Comparison of ENCODE assay signal across 16 cellular contexts in the genomic region with DNA sequence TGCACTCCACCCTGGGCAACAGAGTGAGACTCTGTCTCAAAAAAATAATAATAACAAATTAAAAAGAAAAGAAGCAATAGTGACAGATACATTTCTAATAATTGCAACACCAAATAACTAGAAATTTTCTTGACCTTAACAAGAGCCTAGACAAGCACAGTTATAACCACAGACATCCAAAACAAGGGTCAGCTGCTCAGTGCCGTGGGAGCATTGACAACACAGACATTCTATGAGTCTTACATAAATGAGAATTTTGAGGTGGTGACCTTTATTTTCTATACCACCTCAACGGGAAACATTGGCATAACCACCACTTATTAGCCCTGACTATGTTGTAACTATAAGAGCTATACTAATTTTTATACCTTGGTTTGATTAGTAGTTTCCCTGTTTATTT.
A peak's percentile ranks its signal among the peaks of the same experiment; 100 is the strongest.
DNase-seq lines count a peak whose midpoint lies in the region; ATAC-seq and TF ChIP-seq lines count a peak whose summit lies in the region.
"Had no signal": no experiment of that assay in that cellular context is flagged by ENCODE, and none has a peak within 500 bp of the region (broad histone marks: within the 10 kb centered on the region; RNA-seq: fewer than 3 reads in every experiment).

No MANE protein-coding gene starts in this region.

- CTCF ChIA-PET in HCT116 (lab: Charles Lee), result no interaction called here

- no peak for TF ChIP-seq CTCF in HCT116 (IDR thresholded peaks at IDR 0.05 in 2 of 3, conservative IDR thresholded peaks at IDR 0.05 in 1 of 3; ENCODE audit: borderline replicate concordance in 1 of 3, insufficient read depth in 1 of 3, low read depth in 2 of 3, low read length in 2 of 3)
- TF ChIP-seq CTCF in choroid plexus epithelial cell (conservative IDR thresholded peaks at IDR 0.05; ENCODE audit: low read depth, low read length), result no peak
- no peak for TF ChIP-seq CTCF in psoas muscle (IDR thresholded peaks at IDR 0.05)

- BruUV-seq in HCT116 (replicated peaks; lab: Mats Ljungman, UMichigan), result no TSS peak

- H3K4me1 ChIP-seq in BLaER1 treated with 17β-estradiol and CSF1 and Interleukin-3, amounts not matched to agents 10 nM and 100 nM, result peaks cover 10 to 28% (median 22%) of the 10 kb centered on the region in 10 experiments
- H3K4me1 ChIP-seq in HCT116 (ENCODE audit: control insufficient read depth in 1 of 2, insufficient read depth in 2 of 2, low read length in 2 of 2) (peaks cover 22 to 51% of the 10 kb centered on the region in 2 experiments), psoas muscle (peaks cover 15% of the 10 kb centered on the region)

- TF ChIP-seq POLR2A in HCT116 (IDR thresholded peaks at IDR 0.05; ENCODE audit: borderline replicate concordance, extremely low read depth, insufficient read depth, insufficient read length), result no peak

- H3K9me3 ChIP-seq in BLaER1 treated with 17β-estradiol and CSF1 and Interleukin-3, amounts not matched to agents 10 nM and 100 nM (replicated peaks in 1 of 11), result peaks cover 0 to 12% (median 7%) of the 10 kb centered on the region in 11 experiments; a peak in 13 of 22 replicates
- H3K9me3 ChIP-seq in HCT116 (ENCODE audit: control insufficient read depth in 1 of 2, insufficient read depth in 1 of 2, low read depth in 1 of 2, low read length in 2 of 2), result no peaks in the 10 kb centered on the region
- H3K9me3 ChIP-seq in psoas muscle, result no peaks in the 10 kb centered on the region
- H3K9me3 ChIP-seq: pancreas, SJCRH30 had no signal

- no peaks in the 10 kb centered on the region for H3K79me2 ChIP-seq in HCT116 (ENCODE audit: insufficient read depth, low read length)

- H3K27ac ChIP-seq in BLaER1 treated with 17β-estradiol and CSF1 and Interleukin-3, amounts not matched to agents 10 nM and 100 nM, result peak overlapping the region in 9 of 11 experiments; percentile 17 to 73 (median 49); a peak in 17 of 22 replicates
- H3K27ac ChIP-seq in HCT116 (ENCODE audit: low read depth, low read length) (no peak overlapping the region), psoas muscle (peak overlapping the region; percentile 69)
- H3K27ac ChIP-seq: SJCRH30, WERI-Rb-1 had no signal

- WGBS in psoas muscle, 3 donors, result 21 to 37% (median 23%) methylated on average over 2 of the region's 2 CpGs

- H2AFZ ChIP-seq in HCT116 (ENCODE audit: low read depth, low read length, poor library complexity, severe bottlenecking), result peak overlapping the region; percentile 10

- no peaks in the 10 kb centered on the region for H3K9me2 ChIP-seq in HCT116 (ENCODE audit: insufficient read depth)

- DNase-seq in HCT116 (ENCODE audit: low read depth, low spot score) (no peak), choroid plexus epithelial cell (ENCODE audit: low read depth) (peak; percentile 66), psoas muscle (no peak), NCI-H446 (lab: John Stamatoyannopoulos, UW) (no peak), hippocampal formation (lab: John Stamatoyannopoulos, UW) (no peak), HPDE6-E6E7 (ENCODE audit: extremely low spot score) (no peak)
- DNase-seq: activated CD4-positive, alpha-beta T cell treated with anti-CD3 and anti-CD28 coated beads, Interleukin-2, amount 50 U/mL, for 48 hours; activated gamma-delta T cell; activated T-cell treated with anti-CD3 and anti-CD28 coated beads for 4 hours; natural killer cell; stimulated activated naive CD4-positive, alpha-beta T cell treated with Interleukin-2 at 50 U/mL for 16 hours; WERI-Rb-1 had no signal

- peak overlapping the region in 4 of 11 experiments; percentile 6 to 42 (median 14); a peak in 2 of 22 replicates for H3K9ac ChIP-seq in BLaER1 treated with 17β-estradiol and CSF1 and Interleukin-3, amounts not matched to agents 10 nM and 100 nM
- H3K9ac ChIP-seq in HCT116 (ENCODE audit: low read length), result no peak overlapping the region

- RAD21 ChIA-PET in HCT116 (lab: Charles Lee; ENCODE audit: low non-redundant PET in 1 of 2, low total read pairs in 2 of 2, uncharacterized antibody in 2 of 2, unreplicated experiment in 2 of 2), result no interaction called here

- H3K4me2 ChIP-seq in BLaER1 treated with 17β-estradiol and CSF1 and Interleukin-3, amounts not matched to agents 10 nM and 100 nM, result peak overlapping the region; percentile 48 to 75 (median 59); a peak in 20 of 22 replicates
- H3K4me2 ChIP-seq in HCT116 (ENCODE audit: low read length), result peak overlapping the region; percentile 41; the same call in 1 of the 2 replicates

- no peaks in the 10 kb centered on the region for H3K36me3 ChIP-seq in BLaER1 treated with 17β-estradiol and CSF1 and Interleukin-3, amounts not matched to agents 10 nM and 100 nM
- H3K36me3 ChIP-seq in HCT116 (ENCODE audit: control insufficient read depth in 1 of 2, insufficient read depth in 2 of 2, low read length in 2 of 2) (no peaks in the 10 kb centered on the region), psoas muscle (ENCODE audit: insufficient read depth in 1 of 2, low read depth in 1 of 2) (no peaks in the 10 kb centered on the region)
- H3K36me3 ChIP-seq: pancreas, SJCRH30, WERI-Rb-1 had no signal

- no peaks in the 10 kb centered on the region for H4K20me1 ChIP-seq in BLaER1 treated with 17β-estradiol and CSF1 and Interleukin-3, amounts not matched to agents 10 nM and 100 nM
- no peaks in the 10 kb centered on the region for H4K20me1 ChIP-seq in HCT116 (ENCODE audit: insufficient read depth)

- intact Hi-C loops in HCT116 (cut with micrococcal nuclease), result loop anchor here (5.0 kb wide), 2 partner anchors 304 to 631 kb away; no protein-coding TSS in a partner anchor
- intact Hi-C loops in psoas muscle (cut with DNase I), result no loop called here

- no peak overlapping the region for H3K4me3 ChIP-seq in BLaER1 treated with 17β-estradiol and CSF1 and Interleukin-3, amounts not matched to agents 10 nM and 100 nM
- no peak overlapping the region for H3K4me3 ChIP-seq in HCT116 (replicated peaks in 1 of 2; ENCODE audit: low read depth in 1 of 2, low read length in 2 of 2)
- no peak overlapping the region for H3K4me3 ChIP-seq in choroid plexus epithelial cell (ENCODE audit: low read depth, low read length)
- H3K4me3 ChIP-seq in psoas muscle, result no peak overlapping the region
- H3K4me3 ChIP-seq: pancreas, SJCRH30 had no signal

- POLR2A ChIA-PET in HCT116 (lab: Charles Lee), result no interaction called here

- H3K27me3 ChIP-seq in BLaER1 treated with 17β-estradiol and CSF1 and Interleukin-3, amounts not matched to agents 10 nM and 100 nM, result no peaks in the 10 kb centered on the region
- H3K27me3 ChIP-seq in HCT116 (ENCODE audit: insufficient read depth, low read length), result no peaks in the 10 kb centered on the region
- H3K27me3 ChIP-seq in psoas muscle (ENCODE audit: insufficient read depth in 3 of 3, low read length in 2 of 3), result no peaks in the 10 kb centered on the region
- H3K27me3 ChIP-seq: pancreas, SJCRH30 had no signal

- TF ChIP-seq RAD21 in HCT116 (IDR thresholded peaks at IDR 0.05; ENCODE audit: low read depth), result no peak

- ATAC-seq in HCT116 (no peak), psoas muscle (peak; percentile 29 to 70 (median 48)), HG03460 (IDR thresholded peaks at IDR 0.05; ENCODE audit: unreplicated experiment) (no peak)
- ATAC-seq: natural killer cell had no signal

TF ChIP-seq in HCT116, 20 proteins besides CTCF, POLR2A, EP300 and RAD21 (continues in another document):
- no peak for TF ChIP-seq FOSL1 (IDR thresholded peaks at IDR 0.05; ENCODE audit: low read depth)
- TF ChIP-seq, protein P1, sequence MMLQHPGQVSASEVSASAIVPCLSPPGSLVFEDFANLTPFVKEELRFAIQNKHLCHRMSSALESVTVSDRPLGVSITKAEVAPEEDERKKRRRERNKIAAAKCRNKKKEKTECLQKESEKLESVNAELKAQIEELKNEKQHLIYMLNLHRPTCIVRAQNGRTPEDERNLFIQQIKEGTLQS (IDR thresholded peaks at IDR 0.05), result no peak
- no peak for TF ChIP-seq SP1 (IDR thresholded peaks at IDR 0.05; ENCODE audit: low read depth)
- no peak for TF ChIP-seq ZFX (IDR thresholded peaks at IDR 0.05)
- TF ChIP-seq, protein P2, sequence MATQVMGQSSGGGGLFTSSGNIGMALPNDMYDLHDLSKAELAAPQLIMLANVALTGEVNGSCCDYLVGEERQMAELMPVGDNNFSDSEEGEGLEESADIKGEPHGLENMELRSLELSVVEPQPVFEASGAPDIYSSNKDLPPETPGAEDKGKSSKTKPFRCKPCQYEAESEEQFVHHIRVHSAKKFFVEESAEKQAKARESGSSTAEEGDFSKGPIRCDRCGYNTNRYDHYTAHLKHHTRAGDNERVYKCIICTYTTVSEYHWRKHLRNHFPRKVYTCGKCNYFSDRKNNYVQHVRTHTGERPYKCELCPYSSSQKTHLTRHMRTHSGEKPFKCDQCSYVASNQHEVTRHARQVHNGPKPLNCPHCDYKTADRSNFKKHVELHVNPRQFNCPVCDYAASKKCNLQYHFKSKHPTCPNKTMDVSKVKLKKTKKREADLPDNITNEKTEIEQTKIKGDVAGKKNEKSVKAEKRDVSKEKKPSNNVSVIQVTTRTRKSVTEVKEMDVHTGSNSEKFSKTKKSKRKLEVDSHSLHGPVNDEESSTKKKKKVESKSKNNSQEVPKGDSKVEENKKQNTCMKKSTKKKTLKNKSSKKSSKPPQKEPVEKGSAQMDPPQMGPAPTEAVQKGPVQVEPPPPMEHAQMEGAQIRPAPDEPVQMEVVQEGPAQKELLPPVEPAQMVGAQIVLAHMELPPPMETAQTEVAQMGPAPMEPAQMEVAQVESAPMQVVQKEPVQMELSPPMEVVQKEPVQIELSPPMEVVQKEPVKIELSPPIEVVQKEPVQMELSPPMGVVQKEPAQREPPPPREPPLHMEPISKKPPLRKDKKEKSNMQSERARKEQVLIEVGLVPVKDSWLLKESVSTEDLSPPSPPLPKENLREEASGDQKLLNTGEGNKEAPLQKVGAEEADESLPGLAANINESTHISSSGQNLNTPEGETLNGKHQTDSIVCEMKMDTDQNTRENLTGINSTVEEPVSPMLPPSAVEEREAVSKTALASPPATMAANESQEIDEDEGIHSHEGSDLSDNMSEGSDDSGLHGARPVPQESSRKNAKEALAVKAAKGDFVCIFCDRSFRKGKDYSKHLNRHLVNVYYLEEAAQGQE (IDR thresholded peaks at IDR 0.05; ENCODE audit: low read depth), result no peak
- no peak for TF ChIP-seq TCF7L2 (IDR thresholded peaks at IDR 0.05; ENCODE audit: borderline replicate concordance, extremely low read depth, insufficient read depth, insufficient read length)
- TF ChIP-seq EZH2phosphoT487 (IDR thresholded peaks at IDR 0.05; ENCODE audit: borderline replicate concordance), result no peak
- TF ChIP-seq POLR2AphosphoS5 (IDR thresholded peaks at IDR 0.05; ENCODE audit: low read depth, low read length), result no peak
- no peak for TF ChIP-seq CEBPB (IDR thresholded peaks at IDR 0.05; ENCODE audit: low read depth)
- TF ChIP-seq EZH2 (IDR thresholded peaks at IDR 0.05), result no peak

Comparison
In these comparisons a context has a peak if more than half of its experiments do, and no peak if none do; other contexts are left out.
1. ATAC-seq: peak in psoas muscle (4 of 4); none in HCT116 (single experiment) and HG03460 (single experiment).